ENCODE assay signal across 16 cellular contexts in the genomic region with DNA sequence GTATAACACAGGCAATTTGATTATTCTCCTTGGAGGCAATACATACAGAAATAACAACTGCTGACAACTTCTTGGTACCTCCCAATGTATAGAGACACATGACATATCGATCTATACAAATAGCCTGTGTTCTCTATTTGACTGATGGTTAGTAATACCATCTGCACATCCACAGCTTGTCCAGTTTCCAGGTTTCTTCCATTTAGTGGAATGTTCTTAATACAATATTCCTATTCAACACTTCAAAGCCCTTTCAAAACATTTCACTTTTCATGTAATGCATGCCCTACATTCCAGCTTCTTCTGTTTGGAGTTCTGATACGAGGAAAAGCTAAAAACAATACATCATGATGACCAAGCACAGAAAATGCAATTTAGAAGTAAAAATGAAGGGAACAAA. TPM values are rescaled to one million over a fixed set of nuclear protein-coding genes. Genes with fewer than 3 reads are reported as not detected.
A peak's percentile ranks its signal among the peaks of the same experiment; 100 is the strongest.
DNase-seq lines count a peak whose midpoint lies in the region; ATAC-seq, FAIRE-seq and TF ChIP-seq lines count a peak whose summit lies in the region.
"Had no signal": no experiment of that assay in that cellular context is flagged by ENCODE, and none has a peak within 500 bp of the region (broad histone marks: within the 10 kb centered on the region; RNA-seq: fewer than 3 reads in every experiment).

No MANE protein-coding gene starts in this region.

- CTCF ChIA-PET in endothelial cell of umbilical vein (lab: Charles Lee): interaction anchor here (0.6 to 1.2 kb wide), 3 partner anchors 22 to 194 kb away, joined by 3 read pairs; no protein-coding TSS in a partner anchor

- H3K27me3 ChIP-seq in GM23338 (ENCODE audit: insufficient read depth) (no peaks in the 10 kb centered on the region), endothelial cell of umbilical vein (ENCODE audit: control insufficient read depth in 2 of 2, insufficient read depth in 2 of 2, low read length in 2 of 2) (no peaks in the 10 kb centered on the region), thoracic aorta (replicated peaks; ENCODE audit: insufficient read depth) (no peaks in the 10 kb centered on the region), sigmoid colon (no peaks in the 10 kb centered on the region)
- H3K27me3 ChIP-seq: MG63 had no signal

- TF ChIP-seq CTCF in GM23338 (conservative IDR thresholded peaks at IDR 0.05; ENCODE audit: low read depth in 2 of 2): no peak
- no peak for TF ChIP-seq CTCF in endothelial cell of umbilical vein (IDR thresholded peaks at IDR 0.05; ENCODE audit: extremely low read depth in 1 of 2, insufficient read depth in 1 of 2, low read depth in 1 of 2, low read length in 2 of 2)
- TF ChIP-seq CTCF in thoracic aorta (IDR thresholded peaks at IDR 0.05): no peak
- TF ChIP-seq CTCF in sigmoid colon (IDR thresholded peaks at IDR 0.05): no peak

- WGBS in sigmoid colon, 2 donors: 72 to 83% methylated on average over 2 of the region's 2 CpGs

- no peaks in the 10 kb centered on the region for H3K36me3 ChIP-seq in GM23338 (ENCODE audit: insufficient read depth)
- no peaks in the 10 kb centered on the region for H3K36me3 ChIP-seq in SK-N-MC (ENCODE audit: insufficient read depth, low read length)
- H3K36me3 ChIP-seq in endothelial cell of umbilical vein (ENCODE audit: control insufficient read depth in 2 of 2, extremely low read depth in 1 of 2, insufficient read depth in 2 of 2, low read length in 2 of 2): no peaks in the 10 kb centered on the region
- H3K36me3 ChIP-seq in thoracic aorta: no peaks in the 10 kb centered on the region
- no peaks in the 10 kb centered on the region for H3K36me3 ChIP-seq in sigmoid colon
- H3K36me3 ChIP-seq: MG63 had no signal

- H3F3A ChIP-seq in GM23338 (replicated peaks; ENCODE audit: low read depth): no peaks in the 10 kb centered on the region

- H3K4me3 Mint-ChIP-seq in GM23338: no peak overlapping the region
- H3K4me3 Mint-ChIP-seq: H9, T-helper 17 cell had no signal

- ATAC-seq in GM23338 (no peak), thoracic aorta (ENCODE audit: insufficient number of reproducible peaks, low FRiP score, low read depth) (no peak), GM21381 (IDR thresholded peaks at IDR 0.05; ENCODE audit: unreplicated experiment) (no peak), GM18511 (IDR thresholded peaks at IDR 0.05; ENCODE audit: unreplicated experiment) (no peak)
- ATAC-seq: K562, T-helper 17 cell had no signal

- no peak overlapping the region for H3K27ac Mint-ChIP-seq in GM23338
- H3K27ac Mint-ChIP-seq: T-helper 17 cell had no signal

- H3K9me3 Mint-ChIP-seq in GM23338: no peaks in the 10 kb centered on the region
- H3K9me3 Mint-ChIP-seq: H9 had no signal

- intact Hi-C loops in endothelial cell of umbilical vein (cut with micrococcal nuclease) (loop anchor here (2.0 kb wide), 1 partner anchor 168 kb away; no protein-coding TSS in a partner anchor), sigmoid colon (cut with DNase I) (no loop called here)

- H3K27ac ChIP-seq in GM23338 (ENCODE audit: low read depth): no peak overlapping the region
- H3K27ac ChIP-seq in SK-N-MC: no peak overlapping the region
- peak overlapping the region; percentile 33 for H3K27ac ChIP-seq in endothelial cell of umbilical vein (ENCODE audit: insufficient read depth, low read depth, low read length)
- peak overlapping the region; percentile 3 to 41 for H3K27ac ChIP-seq in thoracic aorta
- H3K27ac ChIP-seq in sigmoid colon: no peak overlapping the region
- H3K27ac ChIP-seq: PC-9 had no signal

- H3K4me1 Mint-ChIP-seq in GM23338: peaks cover 35% of the 10 kb centered on the region

- no peaks in the 10 kb centered on the region for H3K36me3 Mint-ChIP-seq in GM23338 (ENCODE audit: low read depth)

- DNase-seq in GM23338 (ENCODE audit: low spot score): no peak
- DNase-seq in SK-N-MC (ENCODE audit: low read depth, low spot score): no peak
- no peak for DNase-seq in endothelial cell of umbilical vein (ENCODE audit: low read depth, low spot score)
- no peak for DNase-seq in thoracic aorta (ENCODE audit: low spot score)
- DNase-seq in sigmoid colon: no peak
- DNase-seq: C1 segment of cervical spinal cord, H9, NCI-H1092 treated with DMSO at 0.1 percent for 48 hours, NCI-H1694, NCI-H345, PC-9, T-helper 17 cell had no signal

- H4K20me1 ChIP-seq in GM23338 (replicated peaks; ENCODE audit: insufficient read depth) (no peaks in the 10 kb centered on the region), endothelial cell of umbilical vein (replicated peaks; ENCODE audit: control insufficient read depth, extremely low read depth, insufficient read depth, low read length) (no peaks in the 10 kb centered on the region)

- H3K9me3 ChIP-seq in SK-N-MC (ENCODE audit: low read depth, low read length) (no peaks in the 10 kb centered on the region), endothelial cell of umbilical vein (replicated peaks; ENCODE audit: control insufficient read depth, insufficient read depth, low read length) (no peaks in the 10 kb centered on the region), thoracic aorta (no peaks in the 10 kb centered on the region), sigmoid colon (no peaks in the 10 kb centered on the region)
- H3K9me3 ChIP-seq: MG63 had no signal

- H3K9ac ChIP-seq in SK-N-MC (ENCODE audit: insufficient read length): no peak overlapping the region
- peak overlapping the region; percentile 19 for H3K9ac ChIP-seq in endothelial cell of umbilical vein (replicated peaks; ENCODE audit: extremely low read depth, insufficient read depth, low read length)

- no peak overlapping the region for H2AFZ ChIP-seq in GM23338
- no peak overlapping the region for H2AFZ ChIP-seq in endothelial cell of umbilical vein (ENCODE audit: low read depth, low read length)
- H2AFZ ChIP-seq: PC-9 had no signal

- H3K79me2 ChIP-seq in GM23338 (replicated peaks; ENCODE audit: insufficient read depth) (no peaks in the 10 kb centered on the region), endothelial cell of umbilical vein (ENCODE audit: control insufficient read depth, insufficient read depth, low read length) (no peaks in the 10 kb centered on the region)

- H3K9me2 ChIP-seq in GM23338 (ENCODE audit: insufficient read depth): no peaks in the 10 kb centered on the region

- no peak overlapping the region for H3K4me3 ChIP-seq in GM23338
- H3K4me3 ChIP-seq in SK-N-MC: peak overlapping the region; percentile 26; the same call in 1 of the 2 replicates
- H3K4me3 ChIP-seq in endothelial cell of umbilical vein (replicated peaks in 1 of 3; ENCODE audit: insufficient read depth in 1 of 3, low read depth in 1 of 3, low read length in 3 of 3): peak overlapping the region in 1 of 3 experiments; percentile 10
- H3K4me3 ChIP-seq in thoracic aorta: peak overlapping the region; percentile 42
- no peak overlapping the region for H3K4me3 ChIP-seq in sigmoid colon
- H3K4me3 ChIP-seq: K562, MG63, PC-9 had no signal

- TF ChIP-seq POLR2A in endothelial cell of umbilical vein (IDR thresholded peaks at IDR 0.05; ENCODE audit: low read depth, low read length) (no peak), sigmoid colon (IDR thresholded peaks at IDR 0.05) (no peak)

- POLR2A ChIA-PET in endothelial cell of umbilical vein (lab: Charles Lee): no interaction called here

- dilution Hi-C loops in endothelial cell of umbilical vein (cut with MboI; ENCODE audit: extremely low pct_ligation_motif_present, low sequenced_read_pairs): no loop called here

- H3K4me2 ChIP-seq in GM23338 (peak overlapping the region; percentile 56; the same call in 1 of the 2 replicates), endothelial cell of umbilical vein (ENCODE audit: insufficient read depth, low read length) (peak overlapping the region; percentile 74)
- H3K4me2 ChIP-seq: PC-9 had no signal

- no TSS peak for BruUV-seq in endothelial cell of umbilical vein (replicated peaks; lab: Mats Ljungman, UMichigan)

- no peak for TF ChIP-seq EP300 in sigmoid colon (IDR thresholded peaks at IDR 0.05)

- FAIRE-seq in endothelial cell of umbilical vein (lab: Jason Lieb, UNC): no peak
- FAIRE-seq: K562 had no signal

- H3K4me1 ChIP-seq in GM23338 (ENCODE audit: insufficient read depth): peaks cover 37% of the 10 kb centered on the region
- peaks cover 20% of the 10 kb centered on the region for H3K4me1 ChIP-seq in endothelial cell of umbilical vein (ENCODE audit: control insufficient read depth, extremely low read depth, insufficient read depth, low read length)
- peaks cover 14 to 18% of the 10 kb centered on the region in 2 donors for H3K4me1 ChIP-seq in thoracic aorta (ENCODE audit: control insufficient read depth in 1 of 2, low read depth in 2 of 2)
- H3K4me1 ChIP-seq in sigmoid colon: no peaks in the 10 kb centered on the region

- no peaks in the 10 kb centered on the region for H3K9me1 ChIP-seq in endothelial cell of umbilical vein (replicated peaks; ENCODE audit: control insufficient read depth, extremely low read depth, insufficient read depth, low read length)

- H3K27me3 Mint-ChIP-seq in GM23338 (ENCODE audit: insufficient read depth, low read depth, poor library complexity): peaks cover 3% of the 10 kb centered on the region

TF ChIP-seq in GM23338, 12 proteins besides CTCF, POLR2A, EP300 and RAD21 (continues in another document):
- TF ChIP-seq NANOG (IDR thresholded peaks at IDR 0.05; ENCODE audit: borderline replicate concordance) (no peak), EZH2 (IDR thresholded peaks at IDR 0.05; ENCODE audit: low read depth, unreplicated experiment) (no peak)

TF ChIP-seq in endothelial cell of umbilical vein, 7 proteins besides CTCF, POLR2A, EP300 and RAD21 (continues in another document):
- no peak for TF ChIP-seq MAX (IDR thresholded peaks at IDR 0.05; ENCODE audit: insufficient read depth, insufficient read length)
- TF ChIP-seq POLR2AphosphoS5 (IDR thresholded peaks at IDR 0.05; ENCODE audit: insufficient read depth, low read depth, low read length): no peak
- no peak for TF ChIP-seq EZH2 (IDR thresholded peaks at IDR 0.05; ENCODE audit: borderline replicate concordance, low read depth, low read length, severe bottlenecking)

RNA-seq across cellular contexts. Expression of gene GORAB, which starts 37.0 kb away (rescaled TPM):
- total RNA-seq in GM23338 (2014; rRNA removed; shearing (Covaris generic)): 11.6 and 21.1 TPM in 2 replicates
- polyA plus RNA-seq in GM23338 (2016; fragmentation: Nextera tagmentation; extraction: Ambion mirVana): 10.4 and 10.9 TPM in 2 replicates
- 6.4 and 7.7 TPM in 2 replicates for total RNA-seq in endothelial cell of umbilical vein
- 3.0 and 4.4 TPM in 2 replicates for polyA plus RNA-seq in endothelial cell of umbilical vein
- polyA plus RNA-seq in endothelial cell of umbilical vein (2011; cell fraction: cytosol; rRNA removed): 5.4 and 5.6 TPM in 2 replicates
- 31.2 and 43.9 TPM in 2 replicates for polyA plus RNA-seq in endothelial cell of umbilical vein (2011; cell fraction: nucleus; rRNA removed)
- 5.5 and 6.5 TPM in 2 replicates for polyA plus RNA-seq in endothelial cell of umbilical vein (2012)
- polyA minus RNA-seq in endothelial cell of umbilical vein: 6.8 and 9.3 TPM in 2 replicates
- polyA minus RNA-seq in endothelial cell of umbilical vein (2011; cell fraction: cytosol; rRNA and poly(A)+ RNA removed): 4.2 TPM
- 18.8 and 29.2 TPM in 2 replicates for polyA minus RNA-seq in endothelial cell of umbilical vein (2011; cell fraction: nucleus; rRNA and poly(A)+ RNA removed)
- total RNA-seq in thoracic aorta: 10 to 100 TPM; 16.7 to 25.1 TPM
- total RNA-seq in sigmoid colon: 10 to 100 TPM in 1 of 4 donors, 1 to 10 TPM in 3; 4.8 to 13.8 (median 7.1) TPM
- polyA plus RNA-seq in sigmoid colon: 10 to 100 TPM in 2 of 3 donors, 1 to 10 TPM in 1; 8.8 to 13.8 (median 10.1) TPM

Comparison
In these comparisons a context has a peak if more than half of its experiments do, and no peak if none do; other contexts are left out.
1. H3K27ac ChIP-seq: peak in endothelial cell of umbilical vein (single experiment) and thoracic aorta (2 of 2); none in GM23338 (single experiment), SK-N-MC (single experiment) and sigmoid colon (0 of 4).
2. H3K4me3 ChIP-seq: peak in SK-N-MC (single experiment) and thoracic aorta (single experiment); none in GM23338 (single experiment) and sigmoid colon (0 of 4).